Comparison of ENCODE assay signal across 16 cellular contexts in the genomic region with DNA sequence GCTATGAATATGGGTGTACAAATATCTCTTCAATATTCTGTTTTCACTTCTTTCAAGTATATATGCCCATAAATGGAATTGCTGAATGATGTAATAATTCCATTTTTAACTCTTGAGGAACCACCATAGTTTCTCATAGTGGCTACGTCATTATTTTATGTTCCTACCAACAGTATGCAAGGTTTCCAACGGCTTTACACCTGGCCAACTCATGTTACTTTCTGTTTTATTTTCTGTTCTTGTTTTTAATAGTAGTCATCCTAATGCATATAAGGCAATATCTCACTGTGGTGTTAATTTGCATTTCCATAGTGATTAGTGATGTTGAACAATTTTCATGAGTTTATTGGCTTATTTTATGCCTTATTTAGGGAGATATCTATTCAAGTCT.
DNase-seq lines count a peak whose midpoint lies in the region; ATAC-seq lines count a peak whose summit lies in the region.
"Had no signal": no experiment of that assay in that cellular context is flagged by ENCODE, and none has a peak within 500 bp of the region (broad histone marks: within the 10 kb centered on the region; RNA-seq: fewer than 3 reads in every experiment).

No MANE protein-coding gene starts in this region.

- H3K27me3 Mint-ChIP-seq in activated T-cell treated with anti-CD3 and anti-CD28 coated beads, Interleukin-2, amount 50 U/mL, for 72 hours (ENCODE audit: low read depth): peaks cover 23% of the 10 kb centered on the region

- no peak overlapping the region for H3K27ac Mint-ChIP-seq in activated T-cell treated with anti-CD3 and anti-CD28 coated beads, Interleukin-2, amount 50 U/mL, for 72 hours

- no peak for DNase-seq in activated T-cell treated with anti-CD3 and anti-CD28 coated beads, Interleukin-2, amount 50 U/mL, for 72 hours
- no peak for DNase-seq in activated T-cell treated with anti-CD3 and anti-CD28 coated beads, Interleukin-2, amount 50 U/mL, for 1 hour
- no peak for DNase-seq in activated CD8-positive, alpha-beta memory T cell treated with anti-CD3 and anti-CD28 coated beads for 24 hours
- DNase-seq in NCI-H2107 (lab: John Stamatoyannopoulos, UW) (no peak), COLO668 (lab: John Stamatoyannopoulos, UW; ENCODE audit: unreplicated experiment) (no peak), glomerular visceral epithelial cell (ENCODE audit: extremely low spot score) (no peak)
- DNase-seq: ACHN; activated CD4-positive, alpha-beta T cell treated with anti-CD3 and anti-CD28 coated beads for 48 hours; activated effector memory CD4-positive, alpha-beta T cell treated with anti-CD3 and anti-CD28 coated beads, Interleukin-2, amount 50 U/mL, for 16 hours; brain microvascular endothelial cell; DMS153; head of caudate nucleus; NCI-H1105 treated with DMSO at 0.1 percent for 48 hours; spleen had no signal

- H3K9me3 Mint-ChIP-seq in activated T-cell treated with anti-CD3 and anti-CD28 coated beads, Interleukin-2, amount 50 U/mL, for 72 hours: peaks cover 3 to 7% of the 10 kb centered on the region in 2 donors

- H3K4me1 Mint-ChIP-seq in activated T-cell treated with anti-CD3 and anti-CD28 coated beads, Interleukin-2, amount 50 U/mL, for 72 hours (ENCODE audit: low read depth): peaks cover 38% of the 10 kb centered on the region

- peaks cover 2 to 3% of the 10 kb centered on the region in 2 donors for H3K36me3 Mint-ChIP-seq in activated T-cell treated with anti-CD3 and anti-CD28 coated beads, Interleukin-2, amount 50 U/mL, for 72 hours (ENCODE audit: insufficient read depth in 2 of 2)

- H3K4me3 Mint-ChIP-seq in activated T-cell treated with anti-CD3 and anti-CD28 coated beads, Interleukin-2, amount 50 U/mL, for 72 hours: no peak overlapping the region

- peak; percentile 33 to 36 for ATAC-seq in activated T-cell treated with anti-CD3 and anti-CD28 coated beads, Interleukin-2, amount 50 U/mL, for 72 hours (replicated peaks in 1 of 2)
- ATAC-seq in HG02798 (IDR thresholded peaks at IDR 0.05; ENCODE audit: poor library complexity, unreplicated experiment): peak; percentile 78
- ATAC-seq in HG03521 (IDR thresholded peaks at IDR 0.05; ENCODE audit: unreplicated experiment): peak; percentile 83
